ENCODE assay signal across 25 cellular contexts in the genomic region with DNA sequence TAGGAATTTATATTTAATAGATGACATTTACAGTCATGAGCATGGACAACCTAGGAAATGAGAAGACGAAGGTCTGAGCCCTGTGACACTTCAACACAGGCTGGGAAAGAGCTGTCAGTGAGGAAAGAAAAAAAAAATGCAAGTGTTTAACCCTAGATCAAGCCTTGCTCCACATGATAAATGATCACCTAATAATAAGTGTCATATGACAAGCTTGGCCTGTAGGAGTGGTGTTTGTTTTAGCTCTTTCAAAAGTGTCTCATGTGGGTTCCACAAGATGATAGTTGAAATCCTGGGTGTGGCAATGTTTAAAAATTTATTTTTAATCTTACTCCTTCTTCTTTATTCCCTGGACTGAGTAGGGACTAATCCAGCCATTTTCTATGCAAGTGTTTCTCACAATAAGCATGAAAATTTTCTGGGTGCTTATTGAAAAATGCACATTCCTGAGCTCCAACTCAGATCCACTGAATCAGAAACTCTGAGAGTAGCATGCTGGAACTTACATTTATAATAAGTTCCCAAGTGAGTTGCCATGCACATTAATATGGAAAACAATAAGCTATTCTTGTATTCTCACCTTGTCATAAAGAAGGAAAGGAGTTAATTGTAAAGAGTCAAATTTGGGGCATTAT.
DNase-seq lines count a peak whose midpoint lies in the region; ATAC-seq, FAIRE-seq and TF ChIP-seq lines count a peak whose summit lies in the region.
"Had no signal": no experiment of that assay in that cellular context is flagged by ENCODE, and none has a peak within 500 bp of the region (broad histone marks: within the 10 kb centered on the region; RNA-seq: fewer than 3 reads in every experiment).

No MANE protein-coding gene starts in this region.

- H3K4me1 Mint-ChIP-seq in MCF 10A (ENCODE audit: insufficient read depth, unreplicated experiment), result peaks cover 23% of the 10 kb centered on the region
- H3K4me1 Mint-ChIP-seq: mesothelial cell of epicardium, nephron had no signal

- H3K36me3 ChIP-seq in breast epithelium, result no peaks in the 10 kb centered on the region
- H3K36me3 ChIP-seq in bronchial epithelial cell (ENCODE audit: control insufficient read depth, insufficient read depth, low read length), result no peaks in the 10 kb centered on the region
- H3K36me3 ChIP-seq in upper lobe of right lung, result no peaks in the 10 kb centered on the region
- H3K36me3 ChIP-seq: adrenal gland, gastrocnemius medialis, uterus had no signal

- H3K27me3 Mint-ChIP-seq in MCF 10A (ENCODE audit: insufficient read depth, unreplicated experiment), result no peaks in the 10 kb centered on the region

- H3K9me3 ChIP-seq in breast epithelium (no peaks in the 10 kb centered on the region), upper lobe of right lung (no peaks in the 10 kb centered on the region)
- H3K9me3 ChIP-seq: adrenal gland, gastrocnemius medialis, psoas muscle, uterus had no signal

- DNase-seq in MCF 10A (ENCODE audit: unreplicated experiment) (peak; percentile 9), breast epithelium (ENCODE audit: low spot score in 2 of 2) (no peak), bronchial epithelial cell (ENCODE audit: low read depth) (peak; percentile 38), fibroblast of villous mesenchyme (ENCODE audit: low read depth) (peak; percentile 19), upper lobe of right lung (no peak), H4 (ENCODE audit: low spot score) (no peak), A172 (ENCODE audit: low spot score) (no peak)
- DNase-seq in activated CD4-positive, CD25-positive, alpha-beta regulatory T cell (lab: John Stamatoyannopoulos, UW), result no peak
- DNase-seq: activated CD4-positive, alpha-beta T cell treated with anti-CD3 and anti-CD28 coated beads for 48 hours; activated effector memory CD4-positive, alpha-beta T cell treated with Interleukin-2 at 50 U/mL for 16 hours; adrenal gland; cerebellar nuclear complex; DMS153; effector memory CD4-positive, alpha-beta T cell; gastrocnemius medialis; left colon; NCI-H1048; NCI-H2029; psoas muscle; uterus had no signal

- H3K4me1 ChIP-seq in breast epithelium, result no peaks in the 10 kb centered on the region
- no peaks in the 10 kb centered on the region for H3K4me1 ChIP-seq in upper lobe of right lung
- H3K4me1 ChIP-seq: adrenal gland, gastrocnemius medialis, psoas muscle, uterus had no signal

- no TSS peak for BruUV-seq in MCF 10A (replicated peaks; lab: Mats Ljungman, UMichigan)

- CTCF ChIA-PET in MCF 10A (lab: Yijun Ruan, JAX), result interaction anchor here (0.6 to 1.3 kb wide), 4 partner anchors 17 to 68 kb away, joined by 3 read pairs; no protein-coding TSS in a partner anchor

- ATAC-seq in upper lobe of right lung, result peak; percentile 12
- ATAC-seq: gastrocnemius medialis, left colon, psoas muscle had no signal

- no peaks in the 10 kb centered on the region for H3K9me3 Mint-ChIP-seq in MCF 10A (ENCODE audit: unreplicated experiment)
- H3K9me3 Mint-ChIP-seq: mesothelial cell of epicardium, nephron had no signal

- peak overlapping the region; percentile 79 for H3K27ac Mint-ChIP-seq in MCF 10A (ENCODE audit: low read depth, unreplicated experiment)
- H3K27ac Mint-ChIP-seq: mesothelial cell of epicardium, nephron had no signal

- no peak for TF ChIP-seq POLR2A in breast epithelium (IDR thresholded peaks at IDR 0.05)

- H3K4me3 ChIP-seq in breast epithelium (no peak overlapping the region), bronchial epithelial cell (ENCODE audit: low read depth, low read length) (no peak overlapping the region), fibroblast of villous mesenchyme (ENCODE audit: low read depth, low read length) (no peak overlapping the region), upper lobe of right lung (no peak overlapping the region)
- H3K4me3 ChIP-seq: adrenal gland, gastrocnemius medialis, psoas muscle, uterus had no signal

- H3K27ac ChIP-seq in breast epithelium (peak overlapping the region in 1 of 2 donors; percentile 7), upper lobe of right lung (no peak overlapping the region)
- H3K27ac ChIP-seq: adrenal gland, C4-2B, gastrocnemius medialis, psoas muscle, uterus had no signal

- no peak overlapping the region for H3K4me3 Mint-ChIP-seq in MCF 10A (ENCODE audit: unreplicated experiment)
- H3K4me3 Mint-ChIP-seq: mesothelial cell of epicardium, nephron had no signal

- POLR2A ChIA-PET in MCF 10A (lab: Yijun Ruan, JAX), result interaction anchor here (0.5 to 2.4 kb wide), 18 partner anchors 9 to 262 kb away, joined by 3 to 21 read pairs (median 4); partner anchors contain the start of gene AREG

- FAIRE-seq in bronchial epithelial cell (lab: Jason Lieb, UNC), result no peak
- FAIRE-seq: A204.1, TTC549 had no signal

- no peaks in the 10 kb centered on the region for H3K27me3 ChIP-seq in breast epithelium
- H3K27me3 ChIP-seq in bronchial epithelial cell (ENCODE audit: control insufficient read depth, insufficient read depth, low read length), result no peaks in the 10 kb centered on the region
- no peaks in the 10 kb centered on the region for H3K27me3 ChIP-seq in upper lobe of right lung
- H3K27me3 ChIP-seq: adrenal gland, gastrocnemius medialis, uterus had no signal

- TF ChIP-seq CTCF in MCF 10A (IDR thresholded peaks at IDR 0.05; ENCODE audit: unreplicated experiment) (no peak), breast epithelium (IDR thresholded peaks at IDR 0.05) (no peak), bronchial epithelial cell (IDR thresholded peaks at IDR 0.05; ENCODE audit: insufficient read depth, low read length, severe bottlenecking) (no peak), fibroblast of villous mesenchyme (IDR thresholded peaks at IDR 0.05; ENCODE audit: insufficient read depth, low read depth, low read length) (no peak), upper lobe of right lung (IDR thresholded peaks at IDR 0.05) (no peak)

- intact Hi-C loops in MCF 10A (cut with micrococcal nuclease) (no loop called here), breast epithelium (cut with DNase I; ENCODE audit: low total_unique reads) (no loop called here), upper lobe of right lung (cut with DNase I) (no loop called here)

- no peaks in the 10 kb centered on the region for H3K36me3 Mint-ChIP-seq in MCF 10A (ENCODE audit: insufficient read depth, unreplicated experiment)
- H3K36me3 Mint-ChIP-seq: mesothelial cell of epicardium had no signal

Comparison
In these comparisons a context has a peak if more than half of its experiments do, and no peak if none do; other contexts are left out.
1. DNase-seq: peak in MCF 10A (single experiment), bronchial epithelial cell (single experiment) and fibroblast of villous mesenchyme (single experiment); none in breast epithelium (0 of 2), upper lobe of right lung (single experiment), H4 (single experiment), activated CD4-positive, CD25-positive, alpha-beta regulatory T cell (0 of 4) and A172 (single experiment).